In genomic region chr4:152281211-152281610, GRCh38 we compare ENCODE assay signal across 15 cellular contexts.
"Had no signal": no experiment of that assay in that cellular context is flagged by ENCODE, and none has a peak within 500 bp of the region (broad histone marks: within the 10 kb centered on the region; RNA-seq: fewer than 3 reads in every experiment).

No MANE protein-coding gene starts in this region.

- H3K4me1 Mint-ChIP-seq: immature natural killer cell, neural crest cell had no signal

- H3K27ac Mint-ChIP-seq: activated naive CD8-positive, alpha-beta T cell treated with anti-CD3 and anti-CD28 coated beads for 36 hours; endodermal cell; immature natural killer cell had no signal

- H3K36me3 Mint-ChIP-seq: activated naive CD8-positive, alpha-beta T cell treated with anti-CD3 and anti-CD28 coated beads for 36 hours had no signal

- H3K36me3 ChIP-seq: breast epithelium, gastrocnemius medialis, heart left ventricle, spleen, thoracic aorta, upper lobe of right lung had no signal

- H3K27me3 ChIP-seq: breast epithelium, gastrocnemius medialis, heart left ventricle, spleen, upper lobe of right lung had no signal

- H3K27ac ChIP-seq: breast epithelium, gastrocnemius medialis, heart left ventricle, SK-N-MC, spleen, thoracic aorta, upper lobe of right lung had no signal

- H3K4me3 ChIP-seq: breast epithelium, gastrocnemius medialis, heart left ventricle, SK-N-MC, spleen, thoracic aorta, upper lobe of right lung had no signal

- H3K9me3 ChIP-seq: breast epithelium, gastrocnemius medialis, heart left ventricle, spleen, thoracic aorta, upper lobe of right lung had no signal

- H3K27me3 Mint-ChIP-seq: activated CD4-positive, alpha-beta T cell treated with anti-CD3 and anti-CD28 coated beads for 36 hours; activated naive CD8-positive, alpha-beta T cell treated with anti-CD3 and anti-CD28 coated beads for 36 hours had no signal

- DNase-seq: activated CD4-positive, alpha-beta T cell treated with anti-CD3 and anti-CD28 coated beads for 36 hours; activated CD8-positive, alpha-beta memory T cell treated with anti-CD3 and anti-CD28 coated beads for 24 hours; activated naive CD8-positive, alpha-beta T cell treated with anti-CD3 and anti-CD28 coated beads for 36 hours; endodermal cell; erythroblast; gastrocnemius medialis; heart left ventricle; immature natural killer cell; spleen; upper lobe of right lung had no signal

- ATAC-seq: activated CD4-positive, alpha-beta T cell treated with anti-CD3 and anti-CD28 coated beads for 36 hours; gastrocnemius medialis; heart left ventricle; sciatic nerve; upper lobe of right lung had no signal

- H3K9me3 Mint-ChIP-seq: endodermal cell, immature natural killer cell, neural crest cell had no signal

- H3K4me1 ChIP-seq: breast epithelium, gastrocnemius medialis, heart left ventricle, spleen, upper lobe of right lung had no signal

- H3K4me3 Mint-ChIP-seq: activated CD4-positive, alpha-beta T cell treated with anti-CD3 and anti-CD28 coated beads for 36 hours; activated naive CD8-positive, alpha-beta T cell treated with anti-CD3 and anti-CD28 coated beads for 36 hours; endodermal cell; immature natural killer cell; neural crest cell had no signal
